ENCODE assay signal across 11 cellular contexts in the genomic region with DNA sequence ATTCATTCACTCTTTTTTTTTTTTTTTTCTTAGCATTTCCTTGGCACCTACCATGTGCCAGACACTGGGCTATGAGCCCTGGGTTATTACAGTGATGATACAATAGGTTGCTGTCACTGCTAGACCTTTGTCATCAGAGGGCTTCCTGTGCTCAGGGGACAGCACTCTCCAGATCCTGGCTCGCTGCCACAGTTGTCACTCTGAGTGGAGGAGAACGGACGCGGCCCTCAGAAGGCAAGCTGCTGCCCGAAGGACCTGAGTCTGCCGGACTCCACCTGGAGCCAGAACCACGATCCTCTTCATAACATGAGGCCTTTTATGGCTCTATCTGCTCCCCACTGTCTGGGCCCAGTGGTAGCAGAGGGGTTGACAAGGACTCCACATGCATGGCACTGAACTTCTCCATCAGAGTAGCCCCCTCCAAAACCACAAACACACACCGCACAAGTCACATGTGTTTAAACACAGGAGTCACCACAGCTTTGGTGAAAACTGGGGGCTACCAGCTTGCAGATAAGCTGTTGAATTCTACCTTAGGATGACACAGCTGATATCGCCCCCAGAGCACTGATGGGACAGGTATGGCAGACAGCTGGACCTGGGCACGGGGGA.
DNase-seq lines count a peak whose midpoint lies in the region; ATAC-seq and TF ChIP-seq lines count a peak whose summit lies in the region.
"Had no signal": no experiment of that assay in that cellular context is flagged by ENCODE, and none has a peak within 500 bp of the region (broad histone marks: within the 10 kb centered on the region; RNA-seq: fewer than 3 reads in every experiment).

No MANE protein-coding gene starts in this region.

- H3K9me3 Mint-ChIP-seq in CD4-positive, alpha-beta T cell: no peaks in the 10 kb centered on the region
- no peaks in the 10 kb centered on the region for H3K9me3 Mint-ChIP-seq in natural killer cell

- TF ChIP-seq CTCF in CD4-positive, alpha-beta T cell (IDR thresholded peaks at IDR 0.05): no peak
- TF ChIP-seq CTCF in natural killer cell (IDR thresholded peaks at IDR 0.05): no peak

- intact Hi-C loops in CD4-positive, alpha-beta T cell (cut with DNase I, micrococcal nuclease): loop anchor here in 1 of 2 experiments (2.0 to 5.0 kb wide), 4 partner anchors 19 to 346 kb away; a partner anchor contains a TSS
- intact Hi-C loops in natural killer cell (cut with micrococcal nuclease): loop anchor here (2.0 to 10.0 kb wide), 2 partner anchors 15 to 129 kb away; no protein-coding TSS in a partner anchor

- peak overlapping the region; percentile 75 for H3K4me3 Mint-ChIP-seq in CD4-positive, alpha-beta T cell
- no peak overlapping the region for H3K4me3 Mint-ChIP-seq in natural killer cell

- peak; percentile 65 for ATAC-seq in CD4-positive, alpha-beta T cell (ENCODE audit: poor library complexity)
- ATAC-seq in natural killer cell (peak; percentile 74 to 81 (median 76)), GM19351 (IDR thresholded peaks at IDR 0.05; ENCODE audit: unreplicated experiment) (no peak)
- ATAC-seq: Panc1 had no signal

- H3K27me3 ChIP-seq in CD4-positive, alpha-beta T cell (ENCODE audit: control insufficient read depth, insufficient read depth, low read length): no peaks in the 10 kb centered on the region

- H3K9me3 ChIP-seq in CD4-positive, alpha-beta T cell (ENCODE audit: control insufficient read depth, low read length): no peaks in the 10 kb centered on the region

- H3K27ac Mint-ChIP-seq in CD4-positive, alpha-beta T cell: peak overlapping the region; percentile 98
- peak overlapping the region; percentile 84 to 88 for H3K27ac Mint-ChIP-seq in natural killer cell

- POLR2A ChIA-PET in CD4-positive, alpha-beta T cell (lab: Charles Lee): interaction anchor here (0.6 to 7.8 kb wide), 4 partner anchors 16 to 994 kb away, joined by 3 to 69 read pairs (median 8); a partner anchor contains a TSS

- H3K36me3 Mint-ChIP-seq in CD4-positive, alpha-beta T cell (ENCODE audit: low read depth): peaks cover 20% of the 10 kb centered on the region
- H3K36me3 Mint-ChIP-seq in natural killer cell: no peaks in the 10 kb centered on the region

- no peak overlapping the region for H3K27ac ChIP-seq in CD4-positive, alpha-beta T cell (ENCODE audit: low read depth, low read length)

- H3K4me1 Mint-ChIP-seq in CD4-positive, alpha-beta T cell (ENCODE audit: low read depth): peaks cover 86% of the 10 kb centered on the region
- H3K4me1 Mint-ChIP-seq in natural killer cell: peaks cover 45 to 51% of the 10 kb centered on the region in 2 donors

- H3K27me3 Mint-ChIP-seq in CD4-positive, alpha-beta T cell: no peaks in the 10 kb centered on the region
- no peaks in the 10 kb centered on the region for H3K27me3 Mint-ChIP-seq in natural killer cell (ENCODE audit: low read depth in 2 of 2)

- DNase-seq in CD4-positive, alpha-beta T cell: peak; percentile 38 to 68 (median 58)
- peak; percentile 43 for DNase-seq in NCI-H69 (lab: John Stamatoyannopoulos, UW)
- DNase-seq in activated T-helper 1 cell treated with anti-CD3 and anti-CD28 coated beads, Interleukin-2, amount 50 U/mL, for 16 hours (ENCODE audit: low read depth in 1 of 2, low spot score in 1 of 2): peak; percentile 24 to 41
- DNase-seq in natural killer cell: peak; percentile 43
- no peak for DNase-seq in NK-92 treated with Interleukin-12 subunit alpha and Interleukin-12 subunit beta, amount 100 ng/mL, for 24 hours (lab: John Stamatoyannopoulos, UW)
- DNase-seq in ecto neural progenitor cell (ENCODE audit: low spot score): no peak
- no peak for DNase-seq in medulla oblongata (ENCODE audit: extremely low spot score)
- DNase-seq: EL, mammary epithelial cell had no signal

- CTCF ChIA-PET in CD4-positive, alpha-beta T cell (lab: Charles Lee): interaction anchor here (1.0 to 2.4 kb wide), 3 partner anchors 13 to 367 kb away, joined by 3 to 9 read pairs (median 3); no protein-coding TSS in a partner anchor

Comparison
In these comparisons a context has a peak if more than half of its experiments do, and no peak if none do; other contexts are left out.
1. DNase-seq: peak in CD4-positive, alpha-beta T cell (10 of 10), NCI-H69 (single experiment), activated T-helper 1 cell treated with anti-CD3 and anti-CD28 coated beads, Interleukin-2, amount 50 U/mL, for 16 hours (2 of 2) and natural killer cell (single experiment); none in NK-92 treated with Interleukin-12 subunit alpha and Interleukin-12 subunit beta, amount 100 ng/mL, for 24 hours (single experiment), ecto neural progenitor cell (single experiment) and medulla oblongata (single experiment).